29 cellular contexts compared by ENCODE assay signal in the genomic region with DNA sequence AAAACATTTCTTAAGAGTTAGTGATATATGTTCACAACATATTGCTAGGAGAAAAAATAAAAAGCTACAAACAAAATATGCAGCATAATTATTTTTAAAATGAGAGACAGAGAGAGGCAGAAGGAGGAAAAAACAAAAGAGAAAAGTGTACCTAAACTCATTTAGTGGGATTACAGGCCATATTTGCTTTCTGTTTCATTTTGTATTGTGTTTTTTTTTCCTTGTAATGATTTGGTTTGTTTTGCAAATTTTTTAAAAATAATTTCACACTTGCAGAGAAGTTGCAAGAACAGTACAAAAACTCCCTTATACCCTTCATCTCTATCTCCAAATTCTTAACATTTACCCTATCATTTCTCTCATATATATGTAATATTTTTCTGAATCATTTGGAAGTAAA.
"Had no signal": no experiment of that assay in that cellular context is flagged by ENCODE, and none has a peak within 500 bp of the region (broad histone marks: within the 10 kb centered on the region; RNA-seq: fewer than 3 reads in every experiment).

No MANE protein-coding gene starts in this region.

- H3K4me3 Mint-ChIP-seq: activated B cell treated with CpG ODN at 0.5 μM for 24 hours; activated CD4-positive, alpha-beta T cell treated with anti-CD3 and anti-CD28 coated beads, Interleukin-2, amount 10 ng/mL, durations not matched to agents 24 days and 14 days; activated CD8-positive, alpha-beta memory T cell treated with anti-CD3 and anti-CD28 coated beads, Interleukin-2, amount 10 ng/mL, durations not matched to agents 7 days and 5 days; activated naive CD4-positive, alpha-beta T cell treated with anti-CD3 and anti-CD28 coated beads for 36 hours; activated naive CD8-positive, alpha-beta T cell; activated T-cell treated with anti-CD3 and anti-CD28 coated beads, Interleukin-2, amount 50 U/mL, for 24 hours; activated T-helper 17 cell treated with anti-CD3 and anti-CD28 coated beads, Interleukin-2, amount 50 U/mL, for 72 hours; T-helper 1 cell treated with Interleukin-12 subunit alpha and Interleukin-12 subunit beta and Interleukin-4 antibody, amounts not matched to agents 30 μg/mL and 1 μg/mL, for 36 hours had no signal

- H3K9me3 ChIP-seq: adrenal gland, breast epithelium, colonic mucosa had no signal

- H3K4me1 Mint-ChIP-seq: activated T-helper 17 cell treated with anti-CD3 and anti-CD28 coated beads, Interleukin-2, amount 50 U/mL, for 72 hours had no signal

- DNase-seq: activated B cell treated with CpG ODN at 0.5 μM for 24 hours; activated CD4-positive, alpha-beta T cell treated with anti-CD3 and anti-CD28 coated beads for 1 hour; activated CD4-positive, alpha-beta T cell treated with anti-CD3 and anti-CD28 coated beads, Interleukin-2, amount 10 ng/mL, durations not matched to agents 24 days and 14 days; activated CD4-positive, alpha-beta T cell treated with anti-CD3 and anti-CD28 coated beads, Interleukin-2, amount 50 U/mL, for 48 hours; activated CD8-positive, alpha-beta memory T cell treated with anti-CD3 and anti-CD28 coated beads, Interleukin-2, amount 10 ng/mL, durations not matched to agents 7 days and 5 days; activated gamma-delta T cell; activated naive CD4-positive, alpha-beta T cell treated with anti-CD3 and anti-CD28 coated beads for 36 hours; activated T-cell treated with anti-CD3 and anti-CD28 coated beads, Interleukin-2, amount 50 U/mL, for 24 hours; adrenal gland; anterior cingulate cortex; caudate nucleus; colonic mucosa; Kasumi-1; NCI-H1092; NCI-H1417 treated with DMSO at 0.1 percent for 48 hours; NCI-H1694 treated with DMSO at 0.1 percent for 48 hours; NCI-H2029 treated with DMSO at 0.1 percent for 48 hours; NCI-H345; NCI-H510A; NCI-H526 treated with DMSO at 0.1 percent for 48 hours; NCI-H82; NK-92 treated with Interleukin-12 subunit alpha and Interleukin-12 subunit beta, amount 100 ng/mL, for 24 hours; PC-3; SHP77 had no signal

- H3K27me3 ChIP-seq: adrenal gland, breast epithelium, colonic mucosa had no signal

- H3K4me1 ChIP-seq: adrenal gland, breast epithelium, colonic mucosa had no signal

- H3K36me3 Mint-ChIP-seq: activated CD8-positive, alpha-beta memory T cell treated with anti-CD3 and anti-CD28 coated beads, Interleukin-2, amount 10 ng/mL, durations not matched to agents 7 days and 5 days; activated naive CD8-positive, alpha-beta T cell had no signal

- FAIRE-seq: RCC 7860 had no signal

- H3K27ac Mint-ChIP-seq: activated B cell treated with CpG ODN at 0.5 μM for 24 hours; activated CD4-positive, alpha-beta T cell treated with anti-CD3 and anti-CD28 coated beads, Interleukin-2, amount 10 ng/mL, durations not matched to agents 24 days and 14 days; activated CD8-positive, alpha-beta memory T cell treated with anti-CD3 and anti-CD28 coated beads, Interleukin-2, amount 10 ng/mL, durations not matched to agents 7 days and 5 days; activated naive CD4-positive, alpha-beta T cell treated with anti-CD3 and anti-CD28 coated beads for 36 hours; activated naive CD8-positive, alpha-beta T cell; activated T-cell treated with anti-CD3 and anti-CD28 coated beads, Interleukin-2, amount 50 U/mL, for 24 hours; activated T-helper 17 cell treated with anti-CD3 and anti-CD28 coated beads, Interleukin-2, amount 50 U/mL, for 72 hours; T-helper 1 cell treated with Interleukin-12 subunit alpha and Interleukin-12 subunit beta and Interleukin-4 antibody, amounts not matched to agents 30 μg/mL and 1 μg/mL, for 36 hours had no signal

- ATAC-seq: activated CD8-positive, alpha-beta memory T cell treated with anti-CD3 and anti-CD28 coated beads, Interleukin-2, amount 10 ng/mL, durations not matched to agents 7 days and 5 days; activated T-helper 17 cell treated with anti-CD3 and anti-CD28 coated beads, Interleukin-2, amount 50 U/mL, for 72 hours; PC-3 had no signal

- H3K36me3 ChIP-seq: adrenal gland, breast epithelium, colonic mucosa had no signal

- H3K27ac ChIP-seq: adrenal gland, breast epithelium, colonic mucosa had no signal

- H3K4me3 ChIP-seq: adrenal gland, breast epithelium, colonic mucosa had no signal

- H3K9me3 Mint-ChIP-seq: activated B cell treated with CpG ODN at 0.5 μM for 24 hours; activated CD4-positive, alpha-beta T cell treated with anti-CD3 and anti-CD28 coated beads, Interleukin-2, amount 10 ng/mL, durations not matched to agents 24 days and 14 days; activated naive CD4-positive, alpha-beta T cell treated with anti-CD3 and anti-CD28 coated beads for 36 hours; activated T-cell treated with anti-CD3 and anti-CD28 coated beads, Interleukin-2, amount 50 U/mL, for 24 hours; activated T-helper 17 cell treated with anti-CD3 and anti-CD28 coated beads, Interleukin-2, amount 50 U/mL, for 72 hours; T-helper 1 cell treated with Interleukin-12 subunit alpha and Interleukin-12 subunit beta and Interleukin-4 antibody, amounts not matched to agents 30 μg/mL and 1 μg/mL, for 36 hours had no signal
